1 cellular context compared by ENCODE assay signal in genomic region chr1:6180578-6181311, GRCh38.
TF ChIP-seq lines count a peak whose summit lies in the region.

No MANE protein-coding gene starts in this region.

TF ChIP-seq in HCT116, 20 proteins besides CTCF, POLR2A, EP300 and RAD21 (continued from another document):
- TF ChIP-seq, protein P1, sequence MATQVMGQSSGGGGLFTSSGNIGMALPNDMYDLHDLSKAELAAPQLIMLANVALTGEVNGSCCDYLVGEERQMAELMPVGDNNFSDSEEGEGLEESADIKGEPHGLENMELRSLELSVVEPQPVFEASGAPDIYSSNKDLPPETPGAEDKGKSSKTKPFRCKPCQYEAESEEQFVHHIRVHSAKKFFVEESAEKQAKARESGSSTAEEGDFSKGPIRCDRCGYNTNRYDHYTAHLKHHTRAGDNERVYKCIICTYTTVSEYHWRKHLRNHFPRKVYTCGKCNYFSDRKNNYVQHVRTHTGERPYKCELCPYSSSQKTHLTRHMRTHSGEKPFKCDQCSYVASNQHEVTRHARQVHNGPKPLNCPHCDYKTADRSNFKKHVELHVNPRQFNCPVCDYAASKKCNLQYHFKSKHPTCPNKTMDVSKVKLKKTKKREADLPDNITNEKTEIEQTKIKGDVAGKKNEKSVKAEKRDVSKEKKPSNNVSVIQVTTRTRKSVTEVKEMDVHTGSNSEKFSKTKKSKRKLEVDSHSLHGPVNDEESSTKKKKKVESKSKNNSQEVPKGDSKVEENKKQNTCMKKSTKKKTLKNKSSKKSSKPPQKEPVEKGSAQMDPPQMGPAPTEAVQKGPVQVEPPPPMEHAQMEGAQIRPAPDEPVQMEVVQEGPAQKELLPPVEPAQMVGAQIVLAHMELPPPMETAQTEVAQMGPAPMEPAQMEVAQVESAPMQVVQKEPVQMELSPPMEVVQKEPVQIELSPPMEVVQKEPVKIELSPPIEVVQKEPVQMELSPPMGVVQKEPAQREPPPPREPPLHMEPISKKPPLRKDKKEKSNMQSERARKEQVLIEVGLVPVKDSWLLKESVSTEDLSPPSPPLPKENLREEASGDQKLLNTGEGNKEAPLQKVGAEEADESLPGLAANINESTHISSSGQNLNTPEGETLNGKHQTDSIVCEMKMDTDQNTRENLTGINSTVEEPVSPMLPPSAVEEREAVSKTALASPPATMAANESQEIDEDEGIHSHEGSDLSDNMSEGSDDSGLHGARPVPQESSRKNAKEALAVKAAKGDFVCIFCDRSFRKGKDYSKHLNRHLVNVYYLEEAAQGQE (IDR thresholded peaks at IDR 0.05; ENCODE audit: low read depth): no peak
- TF ChIP-seq CBX3 (IDR thresholded peaks at IDR 0.05; ENCODE audit: low read depth): no peak
- no peak for TF ChIP-seq ELF1 (IDR thresholded peaks at IDR 0.05; ENCODE audit: borderline replicate concordance, low read depth)
- TF ChIP-seq JUND (IDR thresholded peaks at IDR 0.05): no peak
- TF ChIP-seq YY1 (IDR thresholded peaks at IDR 0.05; ENCODE audit: extremely low read depth, insufficient replicate concordance, low read depth, low read length): no peak
- TF ChIP-seq ZFX (IDR thresholded peaks at IDR 0.05): no peak
- TF ChIP-seq, protein P2, sequence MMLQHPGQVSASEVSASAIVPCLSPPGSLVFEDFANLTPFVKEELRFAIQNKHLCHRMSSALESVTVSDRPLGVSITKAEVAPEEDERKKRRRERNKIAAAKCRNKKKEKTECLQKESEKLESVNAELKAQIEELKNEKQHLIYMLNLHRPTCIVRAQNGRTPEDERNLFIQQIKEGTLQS (IDR thresholded peaks at IDR 0.05): no peak
